In genomic region chr13:22061371-22061805, GRCh38 we compare ENCODE assay signal across 1 cellular context.
TF ChIP-seq lines count a peak whose summit lies in the region.

No MANE protein-coding gene starts in this region.

TF ChIP-seq in WTC11, 78 proteins besides CTCF, POLR2A, EP300 and RAD21 (continued from another document):
- TF ChIP-seq MLX (CRISPR knock-in tag; IDR thresholded peaks at IDR 0.05) (no peak), TEAD1 (CRISPR knock-in tag; IDR thresholded peaks at IDR 0.05) (no peak), NFYB (CRISPR knock-in tag; conservative IDR thresholded peaks at IDR 0.05; ENCODE audit: low read depth) (no peak), NFE2L1 (CRISPR knock-in tag; IDR thresholded peaks at IDR 0.05) (no peak), KAT7 (CRISPR knock-in tag; IDR thresholded peaks at IDR 0.05; ENCODE audit: borderline replicate concordance) (no peak), EMX1 (CRISPR knock-in tag; IDR thresholded peaks at IDR 0.05) (no peak), NR1H2 (CRISPR knock-in tag; IDR thresholded peaks at IDR 0.05) (no peak)
TF ChIP-seq in WTC11: peak in this region for 0.
